19 cellular contexts compared by ENCODE assay signal in the genomic region with DNA sequence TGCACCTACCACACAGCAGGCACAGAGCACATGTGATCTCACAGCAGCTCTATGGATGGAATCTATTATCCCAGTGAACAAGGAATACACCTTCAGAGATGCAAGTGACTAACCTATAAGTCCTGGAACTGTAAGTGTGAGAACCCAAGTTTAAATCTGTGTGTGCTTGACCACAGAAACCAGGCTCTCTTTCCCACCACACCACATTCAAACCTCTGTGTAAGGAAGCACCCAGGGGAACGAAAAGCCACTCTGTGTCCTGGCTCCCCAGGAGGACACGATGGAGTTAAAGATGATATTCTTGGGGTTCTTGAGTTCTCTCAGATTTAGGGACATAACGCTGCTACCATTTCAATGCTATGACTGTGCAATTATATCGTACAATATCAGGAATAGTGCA. TPM values are rescaled to one million over a fixed set of nuclear protein-coding genes. Genes with fewer than 3 reads are reported as not detected.
A peak's percentile ranks its signal among the peaks of the same experiment; 100 is the strongest.
DNase-seq lines count a peak whose midpoint lies in the region; ATAC-seq, FAIRE-seq and TF ChIP-seq lines count a peak whose summit lies in the region.
"Had no signal": no experiment of that assay in that cellular context is flagged by ENCODE, and none has a peak within 500 bp of the region (broad histone marks: within the 10 kb centered on the region; RNA-seq: fewer than 3 reads in every experiment).

No MANE protein-coding gene starts in this region.

- TF ChIP-seq POLR2A in GM12891 (IDR thresholded peaks at IDR 0.05; ENCODE audit: low read depth, low read length) (no peak), GM12878 (IDR thresholded peaks at IDR 0.05; ENCODE audit: low read depth, low read length) (no peak)

- SMC1A ChIA-PET in GM12878 (lab: Charles Lee; ENCODE audit: uncharacterized antibody, unreplicated experiment): interaction anchor here (0.9 to 2.0 kb wide), 3 partner anchors 10 to 47 kb away, joined by 3 to 6 read pairs (median 4); no protein-coding TSS in a partner anchor

- H3K36me3 ChIP-seq in GM12878 (ENCODE audit: control insufficient read depth in 2 of 2, insufficient read depth in 2 of 2, low read length in 1 of 2) (peaks cover 3 to 8% of the 10 kb centered on the region in 2 experiments; a peak in 3 of 4 replicates), neutrophil (no peaks in the 10 kb centered on the region), small intestine (ENCODE audit: control insufficient read depth in 2 of 2, insufficient read depth in 2 of 2, low read length in 2 of 2) (peaks cover 0 to 2% of the 10 kb centered on the region in 2 donors)
- H3K36me3 ChIP-seq: BE2C, HAP-1 had no signal

- no peaks in the 10 kb centered on the region for H4K20me1 ChIP-seq in GM12878 (ENCODE audit: control insufficient read depth, insufficient read depth)

- no peak for TF ChIP-seq RAD21 in GM12878 (IDR thresholded peaks at IDR 0.05; ENCODE audit: insufficient read depth, low read depth, low read length)

- DNase-seq in D721Med (ENCODE audit: insufficient read length, low spot score) (no peak), GM12891 (ENCODE audit: insufficient read length, low spot score) (no peak), GM12878 (ENCODE audit: low read depth, low spot score) (no peak), NCI-H1048 (lab: John Stamatoyannopoulos, UW) (no peak), small intestine (no peak), islet precursor cell (no peak)
- DNase-seq: ACHN; BE2C; CD4-positive, alpha-beta memory T cell; DMS79 treated with DMSO at 0.1 percent for 48 hours; GM23248 had no signal

- no peak overlapping the region for H3K4me2 ChIP-seq in GM12878 (ENCODE audit: control insufficient read depth, insufficient read depth)

- in situ Hi-C loops in GM12878 (cut with MboI): no loop called here

- intact Hi-C loops in GM12878 (cut with micrococcal nuclease; ENCODE audit: unreplicated experiment): loop anchor here (5.0 kb wide), 1 partner anchor 92 kb away; no protein-coding TSS in a partner anchor

- CTCF ChIA-PET in GM12878 (lab: Yijun Ruan, JAX): no interaction called here

- no peak overlapping the region for H2AFZ ChIP-seq in GM12878 (ENCODE audit: control insufficient read depth, low read depth, low read length)
- H2AFZ ChIP-seq: GM23248 had no signal

- no peak for TF ChIP-seq CTCF in D721Med (IDR thresholded peaks at IDR 0.05; ENCODE audit: insufficient read depth, missing control alignments)
- TF ChIP-seq CTCF in GM12878 (IDR thresholded peaks at IDR 0.05 in 2 of 3, conservative IDR thresholded peaks at IDR 0.05 in 1 of 3; ENCODE audit: control insufficient read depth in 2 of 3, extremely low read depth in 1 of 3, insufficient read depth in 1 of 3, low read depth in 3 of 3, low read length in 3 of 3): no peak
- no peak for TF ChIP-seq CTCF in neutrophil (IDR thresholded peaks at IDR 0.05)

- H3K79me2 ChIP-seq in GM12878 (ENCODE audit: control insufficient read depth, insufficient read depth, low read length): peaks cover 4% of the 10 kb centered on the region; the same call in 1 of the 2 replicates

- peak overlapping the region; percentile 42 for H3K27ac ChIP-seq in GM12878 (ENCODE audit: control insufficient read depth, insufficient read depth)
- H3K27ac ChIP-seq in neutrophil: peak overlapping the region; percentile 78
- H3K27ac ChIP-seq in small intestine (ENCODE audit: low read depth in 1 of 2, low read length in 1 of 2): no peak overlapping the region
- H3K27ac ChIP-seq: GM23248, HL-60 had no signal

- BruUV-seq in GM12878 (replicated peaks; lab: Mats Ljungman, UMichigan): no TSS peak

- H3K9me3 ChIP-seq in GM12878 (replicated peaks; ENCODE audit: control insufficient read depth, insufficient read depth, low read length) (no peaks in the 10 kb centered on the region; the same call in 2 of the 3 replicates), neutrophil (no peaks in the 10 kb centered on the region), small intestine (ENCODE audit: control insufficient read depth, low read depth) (no peaks in the 10 kb centered on the region)
- H3K9me3 ChIP-seq: BE2C, HAP-1 had no signal

- H3K4me1 ChIP-seq in GM12878 (ENCODE audit: control insufficient read depth, insufficient read depth, low read length): peaks cover 35% of the 10 kb centered on the region
- H3K4me1 ChIP-seq in neutrophil (ENCODE audit: control insufficient read depth in 1 of 2, insufficient read depth in 1 of 2, low read depth in 1 of 2, low read length in 1 of 2): peaks cover 11 to 18% of the 10 kb centered on the region in 2 experiments
- H3K4me1 ChIP-seq in small intestine (ENCODE audit: control insufficient read depth in 2 of 2, insufficient read depth in 1 of 2, low read depth in 1 of 2, low read length in 1 of 2): no peaks in the 10 kb centered on the region
- H3K4me1 ChIP-seq: BE2C, HAP-1 had no signal

- no peak overlapping the region for H3K9ac ChIP-seq in GM12878 (ENCODE audit: control insufficient read depth, insufficient read depth, low read length)
- H3K9ac ChIP-seq: GM23248 had no signal

- H3K4me3 ChIP-seq in GM12878 (no peak overlapping the region), neutrophil (ENCODE audit: low read depth in 1 of 2, low read length in 1 of 2) (no peak overlapping the region), small intestine (ENCODE audit: low read depth in 1 of 2, low read length in 2 of 2) (no peak overlapping the region)
- H3K4me3 ChIP-seq: GM23248, HAP-1 had no signal

- FAIRE-seq in D721Med (lab: Jason Lieb, UNC) (peak; percentile 29), GM12891 (lab: Jason Lieb, UNC) (peak; percentile 28), GM12878 (lab: Jason Lieb, UNC) (no peak), small intestine (lab: Jason Lieb, UNC) (no peak)
- FAIRE-seq: A204.1, G401.6 had no signal

- H3K27me3 ChIP-seq in GM12878 (replicated peaks in 1 of 2; ENCODE audit: control insufficient read depth in 2 of 2, insufficient read depth in 2 of 2, low read length in 1 of 2) (no peaks in the 10 kb centered on the region), neutrophil (no peaks in the 10 kb centered on the region), small intestine (ENCODE audit: control insufficient read depth in 2 of 2, insufficient read depth in 2 of 2, low read length in 2 of 2) (no peaks in the 10 kb centered on the region)
- H3K27me3 ChIP-seq: BE2C had no signal

- 88% methylated on average over 4 of the region's 4 CpGs for WGBS in GM12878 (ENCODE audit: insufficient coverage, insufficient replicate concordance, low lambda C conversion rate, missing lambda C conversion rate)
- 90 to 96% (median 93%) methylated on average over 4 of the region's 4 CpGs for whole genome bisulfite sequencing in small intestine, 3 donors

- POLR2A ChIA-PET in GM12878 (lab: Charles Lee): no interaction called here

- TF ChIP-seq EP300 in GM12878 (IDR thresholded peaks at IDR 0.05; ENCODE audit: borderline replicate concordance in 1 of 2, control insufficient read depth in 1 of 2, low read depth in 2 of 2, low read length in 2 of 2): no peak

- RAD21 ChIA-PET in GM12878 (lab: Charles Lee; ENCODE audit: unreplicated experiment): no interaction called here

- no peak for ATAC-seq in GM12878

TF ChIP-seq in GM12891, 5 proteins besides CTCF, POLR2A, EP300 and RAD21 (continues in another document):
- TF ChIP-seq TAF1 (IDR thresholded peaks at IDR 0.05; ENCODE audit: low read depth, low read length) (no peak), PAX5 (IDR thresholded peaks at IDR 0.05; ENCODE audit: insufficient read depth, low read length, severe bottlenecking) (no peak), POU2F2 (IDR thresholded peaks at IDR 0.05; ENCODE audit: low read depth, low read length) (no peak)

TF ChIP-seq in GM12878, 131 proteins besides CTCF, POLR2A, EP300 and RAD21 (continues in another document):
- TF ChIP-seq IKZF1 (conservative IDR thresholded peaks at IDR 0.05) (no peak), RUNX3 (IDR thresholded peaks at IDR 0.05; ENCODE audit: low read length) (peak; percentile 85), GABPA (IDR thresholded peaks at IDR 0.05; ENCODE audit: low read depth) (no peak)

RNA-seq across cellular contexts. Expression of a gene that starts 38.9 kb away (rescaled TPM):
- not detected for polyA plus RNA-seq in GM12891 (2012; ENCODE audit: low read depth, missing spikeins)
- total RNA-seq in GM12878 (2013; cell fraction: nucleolus; rRNA removed): not detected in 2 replicates
- not detected in 2 replicates for total RNA-seq in GM12878 (2014; rRNA removed)
- not detected in 2 replicates for total RNA-seq in GM12878 (2014; rRNA removed; fragmentation: Illumina TruSeq; extraction: Trizol)
- total RNA-seq in GM12878 (2021): 0.93 and 1.2 TPM in 2 replicates
- polyA plus RNA-seq in GM12878 (2011; ENCODE audit: low read depth): not detected
- polyA plus RNA-seq in GM12878 (2011; rRNA removed): not detected in 2 replicates
- polyA plus RNA-seq in GM12878 (2011; cell fraction: cytosol; rRNA removed): not detected in 2 replicates
- not detected in 2 replicates for polyA plus RNA-seq in GM12878 (2011; cell fraction: nucleus; rRNA removed)
- not detected in 2 replicates for polyA plus RNA-seq in GM12878 (2012)
- not detected in 2 replicates for polyA plus RNA-seq in GM12878 (2014; fragmentation: Illumina TruSeq; extraction: Trizol)
- polyA plus RNA-seq in GM12878 (2014; fragmentation: Nextera tagmentation; extraction: Ambion mirVana): under 1 TPM in 1 of 2 experiments, not detected in 1; 0.05 TPM
- polyA plus RNA-seq in GM12878 (2014; rRNA removed): not detected in 2 replicates
- not detected for polyA plus RNA-seq in GM12878 (2016; fragmentation: Nextera tagmentation; extraction: Ambion mirVana)
- not detected in 2 replicates for polyA minus RNA-seq in GM12878 (2011; rRNA and poly(A)+ RNA removed)
- polyA minus RNA-seq in GM12878 (2011; cell fraction: cytosol; rRNA and poly(A)+ RNA removed): not detected in 2 replicates
- polyA minus RNA-seq in GM12878 (2011; cell fraction: nucleus; rRNA and poly(A)+ RNA removed): not detected in 2 replicates
- polyA plus RNA-seq in small intestine: 1 to 10 TPM in 2 of 3 donors, under 1 TPM in 1; 0.63 to 9.6 (median 2.4) TPM
- total RNA-seq: CD4-positive, alpha-beta memory T cell; GM23248; H4; HT1080 had no signal
- polyA plus RNA-seq: CD14-positive monocyte; CD4-positive, alpha-beta memory T cell; GM23248 had no signal

RNA-seq across cellular contexts. Expression of a gene that starts 53.8 kb away (rescaled TPM):
- 14.9 TPM for polyA plus RNA-seq in GM12891 (2012; ENCODE audit: low read depth, missing spikeins)
- 40.1 and 41.4 TPM in 2 replicates for total RNA-seq in GM12878 (2013; cell fraction: nucleolus; rRNA removed)
- 14.8 and 17.8 TPM in 2 replicates for total RNA-seq in GM12878 (2014; rRNA removed)
- 20.8 and 21.9 TPM in 2 replicates for total RNA-seq in GM12878 (2014; rRNA removed; fragmentation: Illumina TruSeq; extraction: Trizol)
- 43.0 and 44.5 TPM in 2 replicates for total RNA-seq in GM12878 (2021)
- 6.5 TPM for polyA plus RNA-seq in GM12878 (2011; ENCODE audit: low read depth)
- polyA plus RNA-seq in GM12878 (2011; rRNA removed): 47.4 and 82.7 TPM in 2 replicates
- 11.0 and 15.6 TPM in 2 replicates for polyA plus RNA-seq in GM12878 (2011; cell fraction: cytosol; rRNA removed)
- 32.3 and 32.5 TPM in 2 replicates for polyA plus RNA-seq in GM12878 (2011; cell fraction: nucleus; rRNA removed)
- polyA plus RNA-seq in GM12878 (2012): 18.1 and 21.1 TPM in 2 replicates
- 35.7 and 48.3 TPM in 2 replicates for polyA plus RNA-seq in GM12878 (2014; fragmentation: Illumina TruSeq; extraction: Trizol)
- 10 to 100 TPM; 13.4 to 14.1 TPM for polyA plus RNA-seq in GM12878 (2014; fragmentation: Nextera tagmentation; extraction: Ambion mirVana)
- 20.2 and 21.3 TPM in 2 replicates for polyA plus RNA-seq in GM12878 (2014; rRNA removed)
- 10 to 100 TPM; 11.9 to 13.6 TPM for polyA plus RNA-seq in GM12878 (2016; fragmentation: Nextera tagmentation; extraction: Ambion mirVana)
- polyA minus RNA-seq in GM12878 (2011; rRNA and poly(A)+ RNA removed): 26.6 and 46.6 TPM in 2 replicates
- polyA minus RNA-seq in GM12878 (2011; cell fraction: cytosol; rRNA and poly(A)+ RNA removed): 24.7 and 28.3 TPM in 2 replicates
- polyA minus RNA-seq in GM12878 (2011; cell fraction: nucleus; rRNA and poly(A)+ RNA removed): 15.2 and 19.9 TPM in 2 replicates
- polyA plus RNA-seq in small intestine: 10 to 100 TPM in 1 of 3 donors, 1 to 10 TPM in 2; 4.7 to 10.3 (median 6.0) TPM
- polyA plus RNA-seq: CD4-positive, alpha-beta memory T cell had no signal

Comparison
In these comparisons a context has a peak if more than half of its experiments do, and no peak if none do; other contexts are left out.
1. H3K27ac ChIP-seq: peak in GM12878 (single experiment) and neutrophil (single experiment); none in small intestine (0 of 2).